21 cellular contexts compared by ENCODE assay signal in the genomic region with DNA sequence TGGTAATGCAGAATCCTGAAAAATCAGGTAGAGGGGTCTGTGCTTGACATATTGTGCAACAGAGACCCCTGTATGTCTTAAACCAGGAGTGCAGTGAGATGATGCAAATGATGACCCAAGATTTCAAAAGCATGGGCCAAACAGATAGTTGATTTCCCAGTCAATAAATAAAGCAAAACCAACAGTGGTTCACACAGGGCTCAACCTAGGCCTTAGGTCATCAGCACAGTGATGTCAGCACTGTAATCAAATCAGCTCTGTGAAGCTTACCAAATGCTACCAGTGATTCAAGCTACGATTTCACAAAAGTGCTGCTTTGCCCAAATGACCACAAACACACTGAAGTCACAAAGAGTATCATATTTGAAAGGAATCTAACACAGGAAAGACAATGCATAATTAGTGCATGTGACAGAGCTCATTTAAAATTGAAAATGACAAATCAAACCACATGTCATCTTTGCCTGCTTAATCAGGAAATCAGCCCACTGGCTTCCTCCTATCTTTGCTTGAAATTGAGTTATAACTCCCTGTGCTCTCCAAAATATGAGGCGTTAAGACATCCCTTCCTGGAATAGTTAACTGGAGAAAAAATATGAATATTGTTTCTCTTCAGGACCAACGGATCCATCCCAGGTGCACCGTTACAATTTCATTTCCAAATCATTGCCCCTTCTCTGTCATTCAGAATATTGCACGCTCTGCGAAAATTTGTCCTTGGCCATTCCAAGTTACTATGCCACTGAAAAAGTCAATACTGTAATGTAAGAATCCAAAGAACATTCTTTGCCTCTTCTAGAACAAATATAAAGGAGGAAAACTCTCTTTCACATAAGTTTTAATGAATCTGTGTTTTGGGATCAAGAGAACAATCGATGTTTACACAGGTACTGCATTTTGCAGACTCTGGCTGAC. TPM values are rescaled to one million over a fixed set of nuclear protein-coding genes. Genes with fewer than 3 reads are reported as not detected.
DNase-seq lines count a peak whose midpoint lies in the region; ATAC-seq, FAIRE-seq and TF ChIP-seq lines count a peak whose summit lies in the region.
"Had no signal": no experiment of that assay in that cellular context is flagged by ENCODE, and none has a peak within 500 bp of the region (broad histone marks: within the 10 kb centered on the region; RNA-seq: fewer than 3 reads in every experiment).

No MANE protein-coding gene starts in this region.

- no peaks in the 10 kb centered on the region for H3K79me2 ChIP-seq in HepG2 (ENCODE audit: insufficient read depth, low read length)

- H3K4me3 ChIP-seq in A549 (no peak overlapping the region), HepG2 (replicated peaks in 1 of 3; ENCODE audit: insufficient read depth in 1 of 3, low read depth in 2 of 3, low read length in 3 of 3) (no peak overlapping the region), tibial nerve (no peak overlapping the region), breast epithelium (no peak overlapping the region)
- H3K4me3 ChIP-seq: cardiac muscle cell, gastrocnemius medialis, suprapubic skin had no signal

- TF ChIP-seq RAD21 in A549 (conservative IDR thresholded peaks at IDR 0.05 in 1 of 2, IDR thresholded peaks at IDR 0.05 in 1 of 2), result no peak
- TF ChIP-seq RAD21 in HepG2 (CRISPR knock-in tag; IDR thresholded peaks at IDR 0.05), result no peak

- H3K27me3 ChIP-seq in HepG2 (ENCODE audit: control insufficient read depth in 1 of 2, insufficient read depth in 2 of 2, low read length in 2 of 2), result no peaks in the 10 kb centered on the region
- no peaks in the 10 kb centered on the region for H3K27me3 ChIP-seq in tibial nerve
- no peaks in the 10 kb centered on the region for H3K27me3 ChIP-seq in breast epithelium
- H3K27me3 ChIP-seq: cardiac muscle cell, gastrocnemius medialis, suprapubic skin had no signal

- H3K9ac ChIP-seq in HepG2 (ENCODE audit: insufficient read depth, low read depth, low read length), result no peak overlapping the region

- no peaks in the 10 kb centered on the region for H3K36me3 ChIP-seq in HepG2 (replicated peaks in 1 of 2; ENCODE audit: control insufficient read depth in 1 of 2, insufficient read depth in 2 of 2, low read length in 2 of 2)
- no peaks in the 10 kb centered on the region for H3K36me3 ChIP-seq in tibial nerve
- H3K36me3 ChIP-seq in breast epithelium, result no peaks in the 10 kb centered on the region
- H3K36me3 ChIP-seq: cardiac muscle cell, gastrocnemius medialis, suprapubic skin had no signal

- DNase-seq in A549 (ENCODE audit: low read depth in 1 of 2, low spot score in 1 of 2), result no peak
- DNase-seq in GM12892 (ENCODE audit: insufficient read length), result no peak
- DNase-seq in amniotic epithelial cell (ENCODE audit: low read depth), result peak; percentile 72
- DNase-seq in HepG2 (ENCODE audit: low spot score), result no peak
- DNase-seq in tibial nerve (ENCODE audit: low spot score in 2 of 2), result no peak
- DNase-seq in NCI-H2171 treated with DMSO at 0.1 percent for 48 hours (lab: John Stamatoyannopoulos, UW), result no peak
- no peak for DNase-seq in stimulated activated CD4-positive, alpha-beta T cell treated with anti-CD3 and anti-CD28 coated beads, Interleukin-12 subunit alpha, Interleukin-12 subunit beta, amount 100 ng/mL, for 4 hours
- no peak for DNase-seq in breast epithelium (ENCODE audit: low spot score in 2 of 2)
- DNase-seq: activated CD4-positive, alpha-beta T cell treated with anti-CD3 and anti-CD28 coated beads, Interleukin-2, amount 50 U/mL, for 1 hour; activated T-cell treated with anti-CD3 and anti-CD28 coated beads, Interleukin-2, amount 50 U/mL, for 24 hours; COR-L47; dermis blood vessel endothelial cell; gastrocnemius medialis; KG1; kidney glomerular epithelial cell; NCI-H1048; NCI-H2029 treated with DMSO at 0.1 percent for 48 hours; NCI-H510A; stimulated activated CD4-positive, alpha-beta T cell treated with anti-CD3 and anti-CD28 coated beads, Interleukin-4, amount 100 ng/mL, for 4 hours had no signal

- no TSS peak for BruUV-seq in HepG2 (replicated peaks; lab: Mats Ljungman, UMichigan)

- H2AFZ ChIP-seq in HepG2 (ENCODE audit: low read length), result no peak overlapping the region

- 79% methylated on average over 7 of the region's 7 CpGs for WGBS in A549 (ENCODE audit: missing lambda C conversion rate)
- 21% methylated on average over 7 of the region's 7 CpGs for WGBS in HepG2 (ENCODE audit: low lambda C conversion rate)
- 71 to 73% methylated on average over 7 of the region's 7 CpGs for WGBS in tibial nerve, 2 donors

- in situ Hi-C loops in HepG2 (cut with HindIII; ENCODE audit: extremely low pct_ligation_motif_present, low pct_unique_long_range_greater_than_20kb), result no loop called here

- no peaks in the 10 kb centered on the region for H4K20me1 ChIP-seq in HepG2 (ENCODE audit: insufficient read depth, low read length)

- no peak for FAIRE-seq in A549 (lab: Jason Lieb, UNC)
- peak; percentile 80 for FAIRE-seq in GM12892 (lab: Jason Lieb, UNC)
- peak; percentile 77 for FAIRE-seq in HepG2 (lab: Jason Lieb, UNC)

- TF ChIP-seq POLR2A in A549 (IDR thresholded peaks at IDR 0.05; ENCODE audit: low read length) (no peak), GM12892 (IDR thresholded peaks at IDR 0.05; ENCODE audit: low read depth, low read length) (no peak), HepG2 (IDR thresholded peaks at IDR 0.05; ENCODE audit: insufficient read depth in 1 of 2, low read depth in 2 of 2, low read length in 2 of 2) (no peak), tibial nerve (IDR thresholded peaks at IDR 0.05) (no peak), breast epithelium (IDR thresholded peaks at IDR 0.05) (no peak)

- 0 out of 3 replicates have a peak, but pooled peaks cover 5% of the 10 kb centered on the region for H3K4me1 ChIP-seq in A549
- H3K4me1 ChIP-seq in HepG2 (ENCODE audit: insufficient read depth, low read length), result peaks cover 31% of the 10 kb centered on the region
- no peaks in the 10 kb centered on the region for H3K4me1 ChIP-seq in tibial nerve
- no peaks in the 10 kb centered on the region for H3K4me1 ChIP-seq in breast epithelium
- H3K4me1 ChIP-seq: gastrocnemius medialis, suprapubic skin had no signal

- intact Hi-C loops in HepG2 (cut with micrococcal nuclease; ENCODE audit: unreplicated experiment) (loop anchor here (10.0 kb wide), 1 partner anchor 111 kb away; no protein-coding TSS in a partner anchor), breast epithelium (cut with DNase I; ENCODE audit: low total_unique reads) (no loop called here)

- ATAC-seq in A549, result no peak
- peak; percentile 41; the same call in 1 of the 3 replicates for ATAC-seq in HepG2
- ATAC-seq: gastrocnemius medialis had no signal

- H3K9me3 ChIP-seq in A549 (no peaks in the 10 kb centered on the region), HepG2 (ENCODE audit: low read length) (no peaks in the 10 kb centered on the region), tibial nerve (no peaks in the 10 kb centered on the region), breast epithelium (no peaks in the 10 kb centered on the region)
- H3K9me3 ChIP-seq: gastrocnemius medialis, suprapubic skin had no signal

- CTCF ChIA-PET in A549 (lab: Yijun Ruan, JAX) (interaction anchor here (0.6 to 2.6 kb wide), 4 partner anchors 16 to 144 kb away, joined by 3 to 9 read pairs (median 4); no protein-coding TSS in a partner anchor), HepG2 (lab: Yijun Ruan, JAX; ENCODE audit: low intra/inter-chr PET ratio, low total read pairs) (no interaction called here)

- POLR2A ChIA-PET in A549 (lab: Yijun Ruan, JAX), result no interaction called here
- POLR2A ChIA-PET in HepG2 (lab: Yijun Ruan, JAX), result interaction anchor here (1.3 kb wide), 1 partner anchor 43 kb away, joined by 3 read pairs; no protein-coding TSS in a partner anchor

- H3K4me2 ChIP-seq in A549 (no peak overlapping the region), HepG2 (ENCODE audit: low read depth, low read length) (no peak overlapping the region)

- TF ChIP-seq EP300 in A549 (IDR thresholded peaks at IDR 0.05) (no peak), HepG2 (IDR thresholded peaks at IDR 0.05; ENCODE audit: low read depth in 2 of 2, low read length in 2 of 2) (no peak), HepG2 (CRISPR knock-in tag; IDR thresholded peaks at IDR 0.05; ENCODE audit: borderline replicate concordance) (no peak), tibial nerve (IDR thresholded peaks at IDR 0.05) (no peak)

- H3K27ac ChIP-seq in A549, result no peak overlapping the region
- H3K27ac ChIP-seq in HepG2 (ENCODE audit: extremely low read length, insufficient read depth, low read length), result no peak overlapping the region
- no peak overlapping the region for H3K27ac ChIP-seq in tibial nerve
- no peak overlapping the region for H3K27ac ChIP-seq in breast epithelium
- H3K27ac ChIP-seq: cardiac muscle cell, gastrocnemius medialis, suprapubic skin had no signal

- TF ChIP-seq CTCF in A549 (IDR thresholded peaks at IDR 0.05) (no peak), HepG2 (CRISPR knock-in tag; IDR thresholded peaks at IDR 0.05) (no peak), tibial nerve (IDR thresholded peaks at IDR 0.05) (no peak), breast epithelium (IDR thresholded peaks at IDR 0.05) (no peak)

RNA-seq across cellular contexts. Expression of a gene that starts 41.9 kb away (rescaled TPM):
- polyA plus RNA-seq in A549 (2011; rRNA removed) (19.6 and 20.2 TPM in 2 replicates), A549 (2017; fragmentation: RNase III; extraction: RNeasy Plus Mini Kit Qiagen cat#74134 plus additional on column Dnase treatment) (21.1 to 26.5 TPM (median 23.4 TPM) in 3 replicates), HepG2 (2011; rRNA removed) (96.5 and 146 TPM in 2 replicates)
- 25.3 and 31.8 TPM in 2 replicates for polyA plus RNA-seq in A549 (2012; cell fraction: cytosol; rRNA removed)
- polyA plus RNA-seq in A549 (2012; cell fraction: nucleus; rRNA removed), result 62.7 and 71.5 TPM in 2 replicates
- 21.6 and 22.2 TPM in 2 replicates for polyA minus RNA-seq in A549 (2011; rRNA and poly(A)+ RNA removed)
- 21.2 TPM for polyA plus RNA-seq in GM12892 (2012; ENCODE audit: missing spikeins)
- total RNA-seq in HepG2 (2016; rRNA removed; fragmentation: Illumina TruSeq; extraction: Trizol) (63.8 and 71.4 TPM in 2 replicates), tibial nerve (100 to 1,000 TPM in 1 of 4 donors, 10 to 100 TPM in 3; 48.7 to 130 (median 63.3) TPM), breast epithelium (10 to 100 TPM; 31.9 to 39.8 (median 33.1) TPM)
- total RNA-seq in HepG2 (2016; cell fraction: cytosol; rRNA removed; fragmentation: Illumina TruSeq; extraction: Trizol; ENCODE audit: low read depth), result 10.8 and 15.3 TPM in 2 replicates
- total RNA-seq in HepG2 (2016; cell fraction: insoluble cytoplasmic fraction; rRNA removed; fragmentation: Illumina TruSeq; extraction: Trizol), result 60.6 and 73.6 TPM in 2 replicates
- 20.5 and 23.7 TPM in 2 replicates for total RNA-seq in HepG2 (2016; cell fraction: membrane; rRNA removed; fragmentation: Illumina TruSeq; extraction: Trizol)
- total RNA-seq in HepG2 (2016; cell fraction: nucleus; rRNA removed; fragmentation: Illumina TruSeq; extraction: Trizol), result 55.0 and 59.3 TPM in 2 replicates
- polyA plus RNA-seq in HepG2 (2011; cell fraction: cytosol; rRNA removed), result 66.0 and 85.0 TPM in 2 replicates
- 457 and 482 TPM in 2 replicates for polyA plus RNA-seq in HepG2 (2011; cell fraction: nucleus; rRNA removed)
- 39.6 and 57.0 TPM in 2 replicates for polyA plus RNA-seq in HepG2 (2012)
- 11.1 and 12.7 TPM in 2 replicates for polyA plus RNA-seq in HepG2 (2016; cell fraction: cytosol; fragmentation: Illumina TruSeq; extraction: Trizol; ENCODE audit: low read depth)
- 58.1 and 62.4 TPM in 2 replicates for polyA plus RNA-seq in HepG2 (2016; cell fraction: insoluble cytoplasmic fraction; fragmentation: Illumina TruSeq; extraction: Trizol; ENCODE audit: low read depth)
- polyA plus RNA-seq in HepG2 (2016; cell fraction: membrane; fragmentation: Illumina TruSeq; extraction: Trizol; ENCODE audit: low read depth), result 16.6 and 18.5 TPM in 2 replicates
- 139 and 142 TPM in 2 replicates for polyA plus RNA-seq in HepG2 (2016; cell fraction: nucleus; fragmentation: Illumina TruSeq; extraction: Trizol; ENCODE audit: insufficient read depth, low read depth)
- polyA minus RNA-seq in HepG2 (2011; rRNA and poly(A)+ RNA removed; ENCODE audit: low replicate concordance), result 24.9 and 94.0 TPM in 2 replicates
- 24.2 and 27.0 TPM in 2 replicates for polyA minus RNA-seq in HepG2 (2011; cell fraction: cytosol; rRNA and poly(A)+ RNA removed)
- polyA minus RNA-seq in HepG2 (2011; cell fraction: nucleus; rRNA and poly(A)+ RNA removed), result 42.9 and 53.5 TPM in 2 replicates

RNA-seq across cellular contexts. Expression of a gene that starts 51.7 kb away (rescaled TPM):
- polyA plus RNA-seq in A549 (2011; rRNA removed) (32.3 and 38.5 TPM in 2 replicates), A549 (2017; fragmentation: RNase III; extraction: RNeasy Plus Mini Kit Qiagen cat#74134 plus additional on column Dnase treatment) (28.6 to 32.3 TPM (median 32.1 TPM) in 3 replicates), HepG2 (2011; rRNA removed) (57.6 and 60.0 TPM in 2 replicates)
- 45.4 and 48.7 TPM in 2 replicates for polyA plus RNA-seq in A549 (2012; cell fraction: cytosol; rRNA removed)
- polyA plus RNA-seq in A549 (2012; cell fraction: nucleus; rRNA removed), result 163 and 173 TPM in 2 replicates
- polyA minus RNA-seq in A549 (2011; rRNA and poly(A)+ RNA removed), result 47.5 and 57.5 TPM in 2 replicates
- 39.9 TPM for polyA plus RNA-seq in GM12892 (2012; ENCODE audit: missing spikeins)
- total RNA-seq in HepG2 (2016; rRNA removed; fragmentation: Illumina TruSeq; extraction: Trizol) (8.8 and 18.8 TPM in 2 replicates), tibial nerve (10 to 100 TPM; 23.6 to 39.9 (median 32.5) TPM), breast epithelium (10 to 100 TPM; 27.7 to 35.2 (median 33.8) TPM)
- 11.7 and 12.8 TPM in 2 replicates for total RNA-seq in HepG2 (2016; cell fraction: cytosol; rRNA removed; fragmentation: Illumina TruSeq; extraction: Trizol; ENCODE audit: low read depth)
- 7.4 and 20.2 TPM in 2 replicates for total RNA-seq in HepG2 (2016; cell fraction: insoluble cytoplasmic fraction; rRNA removed; fragmentation: Illumina TruSeq; extraction: Trizol)
- 9.2 and 10.8 TPM in 2 replicates for total RNA-seq in HepG2 (2016; cell fraction: membrane; rRNA removed; fragmentation: Illumina TruSeq; extraction: Trizol)
- total RNA-seq in HepG2 (2016; cell fraction: nucleus; rRNA removed; fragmentation: Illumina TruSeq; extraction: Trizol), result 26.0 and 31.3 TPM in 2 replicates
- 46.9 and 57.2 TPM in 2 replicates for polyA plus RNA-seq in HepG2 (2011; cell fraction: cytosol; rRNA removed)
- polyA plus RNA-seq in HepG2 (2011; cell fraction: nucleus; rRNA removed), result 214 and 218 TPM in 2 replicates
- 46.7 and 48.2 TPM in 2 replicates for polyA plus RNA-seq in HepG2 (2012)
- 9.4 and 10.5 TPM in 2 replicates for polyA plus RNA-seq in HepG2 (2016; cell fraction: cytosol; fragmentation: Illumina TruSeq; extraction: Trizol; ENCODE audit: low read depth)
- 14.4 and 16.6 TPM in 2 replicates for polyA plus RNA-seq in HepG2 (2016; cell fraction: insoluble cytoplasmic fraction; fragmentation: Illumina TruSeq; extraction: Trizol; ENCODE audit: low read depth)
- polyA plus RNA-seq in HepG2 (2016; cell fraction: membrane; fragmentation: Illumina TruSeq; extraction: Trizol; ENCODE audit: low read depth), result 10.4 and 12.2 TPM in 2 replicates
- 88.4 and 99.7 TPM in 2 replicates for polyA plus RNA-seq in HepG2 (2016; cell fraction: nucleus; fragmentation: Illumina TruSeq; extraction: Trizol; ENCODE audit: insufficient read depth, low read depth)
- 85.0 and 99.2 TPM in 2 replicates for polyA minus RNA-seq in HepG2 (2011; rRNA and poly(A)+ RNA removed; ENCODE audit: low replicate concordance)
- 18.2 and 24.4 TPM in 2 replicates for polyA minus RNA-seq in HepG2 (2011; cell fraction: cytosol; rRNA and poly(A)+ RNA removed)
- 23.9 and 27.4 TPM in 2 replicates for polyA minus RNA-seq in HepG2 (2011; cell fraction: nucleus; rRNA and poly(A)+ RNA removed)
